Comparison of ENCODE assay signal across 19 cellular contexts in genomic region chr2:119707117-119708087, GRCh38.
"Had no signal": no experiment of that assay in that cellular context is flagged by ENCODE, and none has a peak within 500 bp of the region (broad histone marks: within the 10 kb centered on the region; RNA-seq: fewer than 3 reads in every experiment).

No MANE protein-coding gene starts in this region.

- H3K36me3 Mint-ChIP-seq: activated naive CD8-positive, alpha-beta T cell treated with anti-CD3 and anti-CD28 coated beads, Interleukin-2, amount 10 ng/mL, durations not matched to agents 7 days and 5 days had no signal

- H3K27me3 ChIP-seq: body of pancreas, gastrocnemius medialis, heart left ventricle, left lung, stomach, vagina had no signal

- ATAC-seq: activated CD4-positive, alpha-beta T cell treated with anti-CD3 and anti-CD28 coated beads for 36 hours; body of pancreas; esophagus mucosa; gastrocnemius medialis; heart left ventricle; left lung; sciatic nerve; stimulated activated effector memory CD8-positive, alpha-beta T cell treated with anti-CD3 and anti-CD28 coated beads, Interleukin-12 subunit alpha, Interleukin-12 subunit beta, amount 100 ng/mL, for 72 hours had no signal

- H3K4me1 ChIP-seq: vagina had no signal

- H3K4me3 ChIP-seq: body of pancreas, gastrocnemius medialis, heart left ventricle, left lung, stomach, vagina had no signal

- H3K27ac ChIP-seq: body of pancreas, gastrocnemius medialis, heart left ventricle, left lung, stomach, vagina had no signal

- DNase-seq: activated CD4-positive, alpha-beta T cell treated with anti-CD3 and anti-CD28 coated beads for 36 hours; activated CD4-positive, alpha-beta T cell treated with anti-CD3 and anti-CD28 coated beads, Interleukin-2, amount 50 U/mL, for 48 hours; activated naive CD4-positive, alpha-beta T cell; activated naive CD8-positive, alpha-beta T cell treated with anti-CD3 and anti-CD28 coated beads, Interleukin-2, amount 10 ng/mL, durations not matched to agents 7 days and 5 days; body of pancreas; central memory CD4-positive, alpha-beta T cell; cortex of kidney; gastrocnemius medialis; heart left ventricle; left lung; occipital lobe; stimulated activated CD4-positive, alpha-beta T cell treated with anti-CD3 and anti-CD28 coated beads, Interleukin-4, amount 100 ng/mL, for 24 hours; stomach had no signal

- H3K36me3 ChIP-seq: gastrocnemius medialis, heart left ventricle, left lung, stomach, vagina had no signal

- H3K9me3 ChIP-seq: body of pancreas, gastrocnemius medialis, vagina had no signal

- H3K4me3 Mint-ChIP-seq: activated CD4-positive, alpha-beta T cell treated with anti-CD3 and anti-CD28 coated beads for 36 hours; activated naive CD8-positive, alpha-beta T cell treated with anti-CD3 and anti-CD28 coated beads, Interleukin-2, amount 10 ng/mL, durations not matched to agents 7 days and 5 days; mesothelial cell of epicardium; nephron; stimulated activated effector memory CD8-positive, alpha-beta T cell treated with anti-CD3 and anti-CD28 coated beads, Interleukin-12 subunit alpha, Interleukin-12 subunit beta, amount 100 ng/mL, for 72 hours had no signal

- H3K27me3 Mint-ChIP-seq: activated CD4-positive, alpha-beta T cell treated with anti-CD3 and anti-CD28 coated beads for 36 hours; activated naive CD8-positive, alpha-beta T cell treated with anti-CD3 and anti-CD28 coated beads, Interleukin-2, amount 10 ng/mL, durations not matched to agents 7 days and 5 days had no signal

- H3K9me3 Mint-ChIP-seq: activated naive CD8-positive, alpha-beta T cell treated with anti-CD3 and anti-CD28 coated beads, Interleukin-2, amount 10 ng/mL, durations not matched to agents 7 days and 5 days; nephron; stimulated activated effector memory CD8-positive, alpha-beta T cell treated with anti-CD3 and anti-CD28 coated beads, Interleukin-12 subunit alpha, Interleukin-12 subunit beta, amount 100 ng/mL, for 72 hours had no signal

- H3K27ac Mint-ChIP-seq: activated CD4-positive, alpha-beta T cell treated with anti-CD3 and anti-CD28 coated beads for 36 hours; activated naive CD8-positive, alpha-beta T cell treated with anti-CD3 and anti-CD28 coated beads, Interleukin-2, amount 10 ng/mL, durations not matched to agents 7 days and 5 days; mesothelial cell of epicardium; nephron; stimulated activated effector memory CD8-positive, alpha-beta T cell treated with anti-CD3 and anti-CD28 coated beads, Interleukin-12 subunit alpha, Interleukin-12 subunit beta, amount 100 ng/mL, for 72 hours had no signal
